In the genomic region with DNA sequence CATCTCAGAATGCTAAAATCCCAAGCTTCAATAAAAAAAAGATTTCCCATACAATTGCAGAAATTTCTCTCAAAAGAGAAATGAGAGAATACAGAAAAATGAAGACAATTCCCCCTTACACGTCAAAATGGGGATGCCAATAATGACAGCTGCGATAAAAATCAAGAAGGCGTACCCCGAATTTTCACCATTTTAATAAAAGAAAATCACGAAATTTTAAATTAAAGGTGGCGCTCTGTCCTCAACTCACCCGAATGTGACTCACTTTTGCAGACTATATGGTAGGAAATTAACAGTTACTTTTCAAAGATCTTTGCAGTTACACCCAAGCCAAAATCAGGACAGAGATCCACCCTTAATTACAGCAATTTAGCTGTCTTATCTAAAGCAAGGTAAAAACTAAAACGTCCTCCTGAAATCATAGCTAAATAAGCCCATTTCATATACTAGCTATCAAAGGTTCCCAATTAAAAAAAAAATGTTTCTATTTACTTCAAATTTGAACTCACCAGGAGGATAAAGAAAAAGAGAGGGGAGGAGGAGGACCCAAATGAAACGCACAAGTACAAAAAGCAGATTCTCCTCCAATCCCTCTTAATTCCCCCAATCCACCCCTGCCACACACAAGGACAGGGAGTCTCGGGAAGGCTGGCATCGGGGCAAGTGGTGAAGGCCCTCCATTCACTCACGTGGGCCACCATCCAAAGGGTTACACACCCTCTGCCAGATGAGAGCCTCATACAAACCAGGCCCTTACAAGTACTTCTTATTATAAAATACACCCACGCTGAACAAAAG, we compare ENCODE assay signal across 1 cellular context.
TF ChIP-seq lines count a peak whose summit lies in the region.

No MANE protein-coding gene starts in this region.

TF ChIP-seq in WTC11, 78 proteins besides CTCF, POLR2A, EP300 and RAD21 (continued from another document):
- no peak for TF ChIP-seq ARID4B (CRISPR knock-in tag; IDR thresholded peaks at IDR 0.05; ENCODE audit: borderline replicate concordance)
- TF ChIP-seq ETV6 (CRISPR knock-in tag; IDR thresholded peaks at IDR 0.05), result no peak
- no peak for TF ChIP-seq NFATC4 (CRISPR knock-in tag; IDR thresholded peaks at IDR 0.05)
- TF ChIP-seq, protein P1, sequence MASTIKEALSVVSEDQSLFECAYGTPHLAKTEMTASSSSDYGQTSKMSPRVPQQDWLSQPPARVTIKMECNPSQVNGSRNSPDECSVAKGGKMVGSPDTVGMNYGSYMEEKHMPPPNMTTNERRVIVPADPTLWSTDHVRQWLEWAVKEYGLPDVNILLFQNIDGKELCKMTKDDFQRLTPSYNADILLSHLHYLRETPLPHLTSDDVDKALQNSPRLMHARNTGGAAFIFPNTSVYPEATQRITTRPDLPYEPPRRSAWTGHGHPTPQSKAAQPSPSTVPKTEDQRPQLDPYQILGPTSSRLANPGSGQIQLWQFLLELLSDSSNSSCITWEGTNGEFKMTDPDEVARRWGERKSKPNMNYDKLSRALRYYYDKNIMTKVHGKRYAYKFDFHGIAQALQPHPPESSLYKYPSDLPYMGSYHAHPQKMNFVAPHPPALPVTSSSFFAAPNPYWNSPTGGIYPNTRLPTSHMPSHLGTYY (CRISPR knock-in tag; IDR thresholded peaks at IDR 0.05), result no peak
